ENCODE assay signal across 27 cellular contexts in genomic region chr2:85797263-85797660, GRCh38. TPM values are rescaled to one million over a fixed set of nuclear protein-coding genes. Genes with fewer than 3 reads are reported as not detected.
DNase-seq lines count a peak whose midpoint lies in the region; ATAC-seq and TF ChIP-seq lines count a peak whose summit lies in the region.
"Had no signal": no experiment of that assay in that cellular context is flagged by ENCODE, and none has a peak within 500 bp of the region (broad histone marks: within the 10 kb centered on the region; RNA-seq: fewer than 3 reads in every experiment).

No MANE protein-coding gene starts in this region.

- BruUV-seq in IMR-90 (replicated peaks; lab: Mats Ljungman, UMichigan), result no TSS peak

- peak overlapping the region in 2 of 5 experiments; percentile 28 to 44 for H3K4me3 Mint-ChIP-seq in brain
- H3K4me3 Mint-ChIP-seq: activated naive CD4-positive, alpha-beta T cell treated with anti-CD3 and anti-CD28 coated beads for 36 hours; activated T-cell treated with anti-CD3 and anti-CD28 coated beads, Interleukin-2, amount 50 U/mL, for 4 hours; central memory CD8-positive, alpha-beta T cell had no signal

- H3K4me2 ChIP-seq in IMR-90 (ENCODE audit: low read depth, low read length), result no peak overlapping the region

- H3K56ac ChIP-seq in IMR-90 (ENCODE audit: extremely low read depth, insufficient read depth, low read length), result no peak overlapping the region

- no peak for TF ChIP-seq RAD21 in IMR-90 (IDR thresholded peaks at IDR 0.05; ENCODE audit: low read length)

- peak overlapping the region; percentile 82 for H2AFZ ChIP-seq in IMR-90 (replicated peaks; ENCODE audit: low read length, poor library complexity)

- H3K9me1 ChIP-seq in IMR-90 (ENCODE audit: insufficient read depth, low read length), result peaks cover 14% of the 10 kb centered on the region

- TF ChIP-seq POLR2A in IMR-90 (IDR thresholded peaks at IDR 0.05; ENCODE audit: low read depth, low read length) (no peak), sigmoid colon (IDR thresholded peaks at IDR 0.05) (no peak)

- no peaks in the 10 kb centered on the region for H4K20me1 ChIP-seq in IMR-90 (ENCODE audit: insufficient read depth, low read length)

- H2BK20ac ChIP-seq in IMR-90 (ENCODE audit: low read depth, low read length), result no peak overlapping the region

- DNase-seq in IMR-90 (no peak), right atrium auricular region (ENCODE audit: low spot score) (no peak), sigmoid colon (peak; percentile 36)
- DNase-seq in activated T-cell treated with anti-CD3 and anti-CD28 coated beads, Interleukin-2, amount 50 U/mL, for 48 hours, result no peak
- DNase-seq: activated CD4-positive, alpha-beta T cell treated with anti-CD3 and anti-CD28 coated beads for 4 hours; activated naive CD4-positive, alpha-beta T cell treated with anti-CD3 and anti-CD28 coated beads for 36 hours; activated T-cell treated with anti-CD3 and anti-CD28 coated beads, Interleukin-2, amount 50 U/mL, for 4 hours; amniotic stem cell; DMS79; GF-D8; GOT3; NCI-H1436; NCI-H2107; NK-92 treated with Interleukin-12 subunit alpha and Interleukin-12 subunit beta, amount 100 ng/mL, for 24 hours; small intestine; stimulated activated CD4-positive, alpha-beta T cell treated with anti-CD3 and anti-CD28 coated beads, Interleukin-1b, Interleukin-23, amount 100 ng/mL, for 48 hours had no signal

- no peak for TF ChIP-seq EP300 in sigmoid colon (IDR thresholded peaks at IDR 0.05)

- H3K27me3 ChIP-seq in IMR-90 (ENCODE audit: control insufficient read depth, insufficient read depth, low read length) (no peaks in the 10 kb centered on the region), right atrium auricular region (no peaks in the 10 kb centered on the region), sigmoid colon (no peaks in the 10 kb centered on the region)
- H3K27me3 ChIP-seq: MG63, neutrophil, SJSA1 had no signal

- H2BK120ac ChIP-seq in IMR-90 (ENCODE audit: low read depth, low read length), result peak overlapping the region; percentile 97

- POLR2A ChIA-PET in IMR-90 (lab: Charles Lee; ENCODE audit: unreplicated experiment), result no interaction called here

- TF ChIP-seq CTCF in IMR-90 (conservative IDR thresholded peaks at IDR 0.05; ENCODE audit: low read depth, low read length) (no peak), brain (conservative IDR thresholded peaks at IDR 0.05) (no peak), right atrium auricular region (IDR thresholded peaks at IDR 0.05) (no peak), sigmoid colon (IDR thresholded peaks at IDR 0.05) (no peak)

- H4K8ac ChIP-seq in IMR-90 (ENCODE audit: low read depth in 2 of 2, low read length in 2 of 2), result no peak overlapping the region; a peak in 1 of 4 replicates

- H3K27me3 Mint-ChIP-seq in brain, result peaks cover 5% of the 10 kb centered on the region

- no peak for ATAC-seq in IMR-90 (ENCODE audit: low read depth)
- no peak for ATAC-seq in GM18870 (IDR thresholded peaks at IDR 0.05; ENCODE audit: unreplicated experiment)
- ATAC-seq in HG03025 (IDR thresholded peaks at IDR 0.05; ENCODE audit: low FRiP score, unreplicated experiment), result no peak
- ATAC-seq in GM18909 (IDR thresholded peaks at IDR 0.05; ENCODE audit: poor library complexity, unreplicated experiment), result no peak
- ATAC-seq: activated T-cell treated with anti-CD3 and anti-CD28 coated beads, Interleukin-2, amount 50 U/mL, for 4 hours had no signal

- peak overlapping the region; percentile 87; the same call in 1 of the 2 replicates for H2AK5ac ChIP-seq in IMR-90 (ENCODE audit: low read depth, low read length)

- peaks cover 36% of the 10 kb centered on the region for H3K4me1 ChIP-seq in IMR-90 (ENCODE audit: control insufficient read depth, insufficient read depth, low read length)
- H3K4me1 ChIP-seq in right atrium auricular region, result peaks cover 0 to 73% of the 10 kb centered on the region in 2 donors
- H3K4me1 ChIP-seq in sigmoid colon, result peaks cover 0 to 50% (median 46%) of the 10 kb centered on the region in 4 donors

- CTCF ChIA-PET in IMR-90 (lab: Yijun Ruan, JAX), result interaction anchor here (1.5 kb wide), 1 partner anchor 25 kb away, joined by 3 read pairs; no protein-coding TSS in a partner anchor

- H3K79me1 ChIP-seq in IMR-90 (ENCODE audit: low read depth in 1 of 2, low read length in 2 of 2), result no peaks in the 10 kb centered on the region

- H3K36me3 Mint-ChIP-seq in brain, result peaks cover 15% of the 10 kb centered on the region

- in situ Hi-C loops in IMR-90 (cut with MboI; ENCODE audit: low sequenced_read_pairs), result no loop called here

- peaks cover 5 to 17% (median 9%) of the 10 kb centered on the region in 5 experiments for H3K9me3 Mint-ChIP-seq in brain
- H3K9me3 Mint-ChIP-seq: activated naive CD4-positive, alpha-beta T cell treated with anti-CD3 and anti-CD28 coated beads for 36 hours; central memory CD8-positive, alpha-beta T cell had no signal

- H2BK5ac ChIP-seq in IMR-90 (ENCODE audit: low read depth, low read length, poor library complexity, severe bottlenecking), result no peak overlapping the region

- no peak overlapping the region for H3K18ac ChIP-seq in IMR-90 (ENCODE audit: low read depth, low read length)

- intact Hi-C loops in IMR-90 (cut with micrococcal nuclease), result no loop called here
- intact Hi-C loops in sigmoid colon (cut with DNase I), result no loop called here

- peaks cover 76% of the 10 kb centered on the region for H3K4me1 Mint-ChIP-seq in brain
- H3K4me1 Mint-ChIP-seq: central memory CD8-positive, alpha-beta T cell had no signal

- 94% methylated on average over 6 of the region's 13 CpGs; no CpG with 5 or more reads in 1 of the 2 experiments for WGBS in IMR-90 (ENCODE audit: extremely low coverage in 2 of 2, insufficient read length in 1 of 2), 2 experiments
- WGBS in sigmoid colon, 2 donors, result 84 to 89% methylated on average over 13 of the region's 13 CpGs

- no peaks in the 10 kb centered on the region for H3K36me3 ChIP-seq in IMR-90 (ENCODE audit: control insufficient read depth, insufficient read depth, low read length)
- H3K36me3 ChIP-seq in right atrium auricular region, result no peaks in the 10 kb centered on the region
- H3K36me3 ChIP-seq in sigmoid colon, result no peaks in the 10 kb centered on the region
- H3K36me3 ChIP-seq: neutrophil, SJSA1 had no signal

- H4K5ac ChIP-seq in IMR-90 (ENCODE audit: low read depth, low read length), result no peak overlapping the region

- H3K23ac ChIP-seq in IMR-90 (ENCODE audit: low read depth, low read length), result no peak overlapping the region

- no peak overlapping the region for H3K9ac ChIP-seq in IMR-90 (ENCODE audit: low read depth, low read length)

- peak overlapping the region; percentile 87; the same call in 1 of the 2 replicates for H3K4ac ChIP-seq in IMR-90 (ENCODE audit: low read depth, low read length)

- 0 out of 3 replicates have a peak overlapping the region, but pooled peaks have one; percentile 41 for H2BK15ac ChIP-seq in IMR-90 (ENCODE audit: low read depth, low read length)

- H3K27ac ChIP-seq in IMR-90 (ENCODE audit: insufficient read depth, low read length) (no peak overlapping the region), right atrium auricular region (peak overlapping the region; percentile 32 to 69), sigmoid colon (peak overlapping the region in 1 of 4 donors; percentile 82)
- H3K27ac ChIP-seq: epithelial cell of prostate, neutrophil had no signal

- H3K14ac ChIP-seq in IMR-90 (replicated peaks; ENCODE audit: low read depth, low read length), result peak overlapping the region; percentile 72; the same call in 1 of the 2 replicates

- no peak overlapping the region for H2AK9ac ChIP-seq in IMR-90 (replicated peaks; ENCODE audit: low read depth, low read length, poor library complexity)

- H3K4me3 ChIP-seq in IMR-90 (ENCODE audit: insufficient read depth, low read depth, low read length) (no peak overlapping the region), right atrium auricular region (no peak overlapping the region), sigmoid colon (no peak overlapping the region)
- H3K4me3 ChIP-seq: K562, lung, MG63, SJSA1 had no signal

- peaks cover 4% of the 10 kb centered on the region for H3K9me3 ChIP-seq in IMR-90 (ENCODE audit: control insufficient read depth, insufficient read depth, low read length)
- H3K9me3 ChIP-seq in right atrium auricular region, result peaks cover 0 to 9% of the 10 kb centered on the region in 2 donors
- H3K9me3 ChIP-seq in sigmoid colon, result no peaks in the 10 kb centered on the region
- H3K9me3 ChIP-seq: neutrophil, SJSA1 had no signal

- H4K91ac ChIP-seq in IMR-90 (ENCODE audit: insufficient read depth, low read depth, low read length), result peak overlapping the region; percentile 52; the same call in 1 of the 2 replicates

- dilution Hi-C loops in IMR-90 (cut with HindIII; ENCODE audit: low sequenced_read_pairs, unreplicated experiment), result no loop called here

- peak overlapping the region; percentile 57 to 97 (median 93) for H3K27ac Mint-ChIP-seq in brain
- H3K27ac Mint-ChIP-seq: activated naive CD4-positive, alpha-beta T cell treated with anti-CD3 and anti-CD28 coated beads for 36 hours had no signal

TF ChIP-seq in IMR-90, 13 proteins besides CTCF, POLR2A, EP300 and RAD21 (continues in another document):
- no peak for TF ChIP-seq MAZ (IDR thresholded peaks at IDR 0.05; ENCODE audit: borderline replicate concordance, low read depth, low read length)
- no peak for TF ChIP-seq USF2 (IDR thresholded peaks at IDR 0.05; ENCODE audit: low read depth, low read length)
- no peak for TF ChIP-seq CHD1 (IDR thresholded peaks at IDR 0.05; ENCODE audit: low read depth, low read length)
- TF ChIP-seq CEBPB (IDR thresholded peaks at IDR 0.05; ENCODE audit: low read depth, low read length), result no peak
- no peak for TF ChIP-seq RCOR1 (IDR thresholded peaks at IDR 0.05; ENCODE audit: insufficient replicate concordance, low read length)
- TF ChIP-seq MAFK (IDR thresholded peaks at IDR 0.05; ENCODE audit: low read depth, low read length), result no peak
- no peak for TF ChIP-seq SMC3 (IDR thresholded peaks at IDR 0.05; ENCODE audit: low read depth, low read length)
- no peak for TF ChIP-seq BHLHE40 (IDR thresholded peaks at IDR 0.05; ENCODE audit: low read depth, low read length)
- TF ChIP-seq RFX5 (IDR thresholded peaks at IDR 0.05; ENCODE audit: low read depth, low read length), result no peak

RNA-seq across cellular contexts. Expression of gene ATOH8, which starts 43.5 kb away (rescaled TPM):
- total RNA-seq in IMR-90 (2012; rRNA removed), result 7.8 and 7.9 TPM in 2 replicates
- 9.0 and 11.2 TPM in 2 replicates for polyA plus RNA-seq in IMR-90 (2012; rRNA removed)
- polyA plus RNA-seq in IMR-90 (2012; cell fraction: cytosol; rRNA removed), result 6.2 and 7.6 TPM in 2 replicates
- polyA plus RNA-seq in IMR-90 (2012; cell fraction: nucleus; rRNA removed; ENCODE audit: low replicate concordance), result 5.0 and 13.0 TPM in 2 replicates
- polyA plus RNA-seq in brain (ENCODE audit: insufficient read depth, low read depth, low replicate concordance), result 15.8 TPM
- total RNA-seq in right atrium auricular region, result 100 to 1,000 TPM in 1 of 2 donors, 10 to 100 TPM in 1; 35.1 to 116 TPM
- total RNA-seq in sigmoid colon, result 10 to 100 TPM; 12.4 to 20.6 (median 18.1) TPM
- 1 to 10 TPM; 1.6 to 9.4 (median 6.6) TPM for polyA plus RNA-seq in sigmoid colon
- total RNA-seq: activated naive CD4-positive, alpha-beta T cell treated with anti-CD3 and anti-CD28 coated beads for 36 hours; activated T-cell treated with anti-CD3 and anti-CD28 coated beads, Interleukin-2, amount 50 U/mL, for 4 hours; K562 had no signal
- polyA plus RNA-seq: K562 had no signal
